8 cellular contexts compared by ENCODE assay signal in genomic region chr12:130838951-130839769, GRCh38. TPM values are rescaled to one million over a fixed set of nuclear protein-coding genes. Genes with fewer than 3 reads are reported as not detected.
DNase-seq lines count a peak whose midpoint lies in the region; ATAC-seq and TF ChIP-seq lines count a peak whose summit lies in the region.

STX2 (minus strand) TSS chr12:130839250; CDS start chr12:130839099, 151 bp downstream.

- H3K4me1 ChIP-seq in esophagus muscularis mucosa = peaks cover 0 to 40% (median 36%) of the 10 kb centered on the region in 4 donors

- DNase-seq in DMS53 (lab: John Stamatoyannopoulos, UW) = peak; percentile 91
- DNase-seq in HuH-7.5 (ENCODE audit: low spot score) = peak; percentile 75
- peak; percentile 37 for DNase-seq in OCI-M2 (lab: John Stamatoyannopoulos, UW; ENCODE audit: unreplicated experiment)
- DNase-seq in activated T-cell treated with anti-CD3 and anti-CD28 coated beads, Interleukin-2, amount 50 U/mL, for 4 hours = peak; percentile 89
- DNase-seq in esophagus muscularis mucosa (ENCODE audit: extremely low spot score) = peak; percentile 94
- peak; percentile 85 for DNase-seq in myocyte (ENCODE audit: low read depth)
- DNase-seq in stimulated activated CD8-positive, alpha-beta memory T cell treated with anti-CD3 and anti-CD28 coated beads, Interleukin-7, amount 100 ng/mL, for 4 hours (ENCODE audit: low read depth in 2 of 2) = peak; percentile 69 to 84

- H3K27ac ChIP-seq in esophagus muscularis mucosa (replicated peaks in 1 of 4) = peak within 1 kb of the TSS; percentile 85 to 92 (median 88)

- peaks cover 0 to 3% (median 0%) of the 10 kb centered on the region in 4 donors for H3K36me3 ChIP-seq in esophagus muscularis mucosa

- no peak for TF ChIP-seq EP300 in esophagus muscularis mucosa (IDR thresholded peaks at IDR 0.05)

- no peaks in the 10 kb centered on the region for H3K27me3 Mint-ChIP-seq in activated T-cell treated with anti-CD3 and anti-CD28 coated beads, Interleukin-2, amount 50 U/mL, for 4 hours (ENCODE audit: low read depth)

- no peak for TF ChIP-seq POLR2A in esophagus muscularis mucosa (IDR thresholded peaks at IDR 0.05; ENCODE audit: low read depth)

- no peaks in the 10 kb centered on the region for H3K27me3 ChIP-seq in esophagus muscularis mucosa

- no peaks in the 10 kb centered on the region for H3K9me3 Mint-ChIP-seq in activated T-cell treated with anti-CD3 and anti-CD28 coated beads, Interleukin-2, amount 50 U/mL, for 4 hours

- peak within 1 kb of the TSS; percentile 75 to 99 (median 90) for H3K4me3 ChIP-seq in esophagus muscularis mucosa

- peak in 2 of 3 experiments; percentile 21 to 29 for TF ChIP-seq CTCF in esophagus muscularis mucosa (IDR thresholded peaks at IDR 0.05)

- ATAC-seq in GM21526 (IDR thresholded peaks at IDR 0.05; ENCODE audit: low FRiP score, unreplicated experiment) = peak; percentile 90
- ATAC-seq in activated T-cell treated with anti-CD3 and anti-CD28 coated beads, Interleukin-2, amount 50 U/mL, for 4 hours = peak; percentile 88

- H3K4me3 Mint-ChIP-seq in activated T-cell treated with anti-CD3 and anti-CD28 coated beads, Interleukin-2, amount 50 U/mL, for 4 hours = peak within 1 kb of the TSS; percentile 77

- H3K4me1 Mint-ChIP-seq in activated T-cell treated with anti-CD3 and anti-CD28 coated beads, Interleukin-2, amount 50 U/mL, for 4 hours (ENCODE audit: low read depth) = peaks cover 24% of the 10 kb centered on the region

- intact Hi-C loops in esophagus muscularis mucosa (cut with DNase I) = loop anchor here (1.0 kb wide), 1 partner anchor 33 kb away; the partner anchor contains the start of gene RAN

- under 1% methylated on average over 22 of the region's 79 CpGs for WGBS in esophagus muscularis mucosa

- H3K36me3 Mint-ChIP-seq in activated T-cell treated with anti-CD3 and anti-CD28 coated beads, Interleukin-2, amount 50 U/mL, for 4 hours (ENCODE audit: insufficient read depth) = no peaks in the 10 kb centered on the region

- no peaks in the 10 kb centered on the region for H3K9me3 ChIP-seq in esophagus muscularis mucosa

RNA-seq across cellular contexts. Expression of gene STX2, which starts in this region (rescaled TPM):
- 10 to 100 TPM; 12.2 to 13.4 (median 12.7) TPM for total RNA-seq in activated T-cell treated with anti-CD3 and anti-CD28 coated beads, Interleukin-2, amount 50 U/mL, for 4 hours
- 10 to 100 TPM; 46.6 to 80.8 (median 49.1) TPM for total RNA-seq in esophagus muscularis mucosa
- total RNA-seq in myocyte = 31.6 and 42.0 TPM in 2 replicates
- polyA plus RNA-seq in myocyte (2012) = 28.9 TPM

Comparison
In these comparisons a context has a peak if more than half of its experiments do, and no peak if none do; other contexts are left out.
1. Peak in every context shown above with its lines: DNase-seq, ATAC-seq, H3K4me3 ChIP-seq and H3K27ac ChIP-seq.
2. DNase-seq: peak in every context shown above with its lines; median percentile 94 in esophagus muscularis mucosa; 91 in DMS53; 89 in activated T-cell treated with anti-CD3 and anti-CD28 coated beads, Interleukin-2, amount 50 U/mL, for 4 hours; 85 in myocyte; 76 in stimulated activated CD8-positive, alpha-beta memory T cell treated with anti-CD3 and anti-CD28 coated beads, Interleukin-7, amount 100 ng/mL, for 4 hours; 75 in HuH-7.5; 37 in OCI-M2.